In the genomic region with DNA sequence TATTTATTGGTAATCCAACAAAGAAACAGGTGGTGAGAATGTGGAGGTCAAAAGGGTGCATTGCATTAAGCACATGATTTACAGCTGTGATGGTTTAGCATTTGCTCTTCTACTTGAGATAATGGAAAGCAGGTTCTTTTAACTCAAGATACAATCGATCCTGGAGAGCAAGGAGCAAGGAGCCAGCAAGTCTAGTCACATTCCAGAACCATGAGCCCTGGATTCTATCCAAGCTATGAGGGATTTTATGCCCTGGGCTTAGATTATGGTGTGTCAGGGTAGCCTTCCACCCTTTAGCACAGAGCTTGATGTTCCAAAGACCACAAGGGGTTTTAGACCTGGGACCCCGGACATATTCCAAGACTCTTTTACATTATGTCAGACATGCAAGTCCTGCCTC, we compare ENCODE assay signal across 6 cellular contexts.
DNase-seq lines count a peak whose midpoint lies in the region; ATAC-seq and TF ChIP-seq lines count a peak whose summit lies in the region.
"Not testable (repeated sequence)": the region's sequence is repeated elsewhere in the genome, so short reads cannot be mapped to it uniquely, and the experiment has no call there.

No MANE protein-coding gene starts in this region.

- H3K4ac ChIP-seq in neuronal stem cell (ENCODE audit: low read length): not testable (repeated sequence)

- peak overlapping the region; percentile 67; the same call in 1 of the 2 replicates for H2AFZ ChIP-seq in GM23338
- H2AFZ ChIP-seq in hepatocyte: peak overlapping the region; percentile 25
- H2AFZ ChIP-seq in neuronal stem cell (ENCODE audit: low read length): peak overlapping the region; percentile 43

- not testable (repeated sequence) for H3K4me3 ChIP-seq in GM23338; hepatocyte; neuronal stem cell (ENCODE audit: low read length in 2 of 2)

- H4K91ac ChIP-seq in neuronal stem cell (ENCODE audit: low read depth, low read length, poor library complexity): not testable (repeated sequence)

- not testable (repeated sequence) for H3K9me3 Mint-ChIP-seq in GM23338

- not testable (repeated sequence) for H3K18ac ChIP-seq in neuronal stem cell (ENCODE audit: low read length)

- H3K36me3 ChIP-seq in GM23338 (ENCODE audit: insufficient read depth); hepatocyte (replicated peaks; ENCODE audit: insufficient read depth, low read depth); neuronal stem cell (replicated peaks in 1 of 2; ENCODE audit: control insufficient read depth in 2 of 2, insufficient read depth in 2 of 2, low read length in 2 of 2): not testable (repeated sequence)

- not testable (repeated sequence) for H2BK15ac ChIP-seq in neuronal stem cell (ENCODE audit: low read length)

- H3K27me3 Mint-ChIP-seq in GM23338 (ENCODE audit: insufficient read depth, low read depth, poor library complexity): not testable (repeated sequence)

- H3K4me1 Mint-ChIP-seq in GM23338: peaks cover 16% of the 10 kb centered on the region

- not testable (repeated sequence) for H4K8ac ChIP-seq in neuronal stem cell (ENCODE audit: low read depth, low read length)

- peaks cover 16% of the 10 kb centered on the region for H3K36me3 Mint-ChIP-seq in GM23338 (ENCODE audit: low read depth)

- not testable (repeated sequence) for H3K9me3 ChIP-seq in hepatocyte (ENCODE audit: low read depth); neuronal stem cell (replicated peaks in 1 of 2; ENCODE audit: control insufficient read depth in 2 of 2, insufficient read depth in 1 of 2, low read depth in 1 of 2, low read length in 2 of 2)

- H2BK5ac ChIP-seq in neuronal stem cell (ENCODE audit: low read length): not testable (repeated sequence)

- H3K27me3 ChIP-seq in GM23338 (ENCODE audit: insufficient read depth); hepatocyte; neuronal stem cell (ENCODE audit: control insufficient read depth in 3 of 3, insufficient read depth in 3 of 3, low read depth in 1 of 3, low read length in 3 of 3): not testable (repeated sequence)

- not testable (repeated sequence) for H3K23ac ChIP-seq in neuronal stem cell (ENCODE audit: low read depth, low read length, poor library complexity)

- not testable (repeated sequence) for H3K14ac ChIP-seq in neuronal stem cell (ENCODE audit: low read length)

- H3K27ac ChIP-seq in GM23338 (ENCODE audit: low read depth): not testable (repeated sequence)
- peak overlapping the region; percentile 77 for H3K27ac ChIP-seq in hepatocyte
- peak overlapping the region; percentile 43 for H3K27ac ChIP-seq in neuronal stem cell (replicated peaks; ENCODE audit: low read length)

- not testable (repeated sequence) for H2BK12ac ChIP-seq in neuronal stem cell (ENCODE audit: low read length)

- H3K79me1 ChIP-seq in neuronal stem cell (ENCODE audit: low read depth, low read length): not testable (repeated sequence)

- not testable (repeated sequence) for H3K9ac ChIP-seq in neuronal stem cell (ENCODE audit: low read depth, low read length, poor library complexity)

- H3K4me3 Mint-ChIP-seq in GM23338: not testable (repeated sequence)

- not testable (repeated sequence) for H3K27ac Mint-ChIP-seq in GM23338

- 32% methylated on average over 2 of the region's 2 CpGs for WGBS in hepatocyte (ENCODE audit: low lambda C conversion rate, missing lambda C conversion rate)
- WGBS in neuronal stem cell (ENCODE audit: extremely low coverage in 2 of 2, insufficient read length in 2 of 2, insufficient replicate concordance in 1 of 2), 2 donors: no CpG with 5 or more reads among the region's 2 CpGs

- H2BK120ac ChIP-seq in neuronal stem cell (ENCODE audit: low read depth, low read length): not testable (repeated sequence)

- DNase-seq in GM23338 (ENCODE audit: low spot score); hepatocyte (ENCODE audit: low spot score); neuronal stem cell (ENCODE audit: low spot score): not testable (repeated sequence)
- peak; percentile 25 for DNase-seq in NCI-H748 (lab: John Stamatoyannopoulos, UW; ENCODE audit: unreplicated experiment)
- DNase-seq in mucosa of gallbladder (ENCODE audit: low spot score): peak; percentile 13

- not testable (repeated sequence) for H3K9me2 ChIP-seq in GM23338 (ENCODE audit: insufficient read depth); hepatocyte (replicated peaks; ENCODE audit: insufficient read depth)

- H4K20me1 ChIP-seq in GM23338 (replicated peaks; ENCODE audit: insufficient read depth); hepatocyte (ENCODE audit: insufficient read depth, poor library complexity, severe bottlenecking): not testable (repeated sequence)

- ATAC-seq in GM23338, SK-N-SH treated with all-trans-retinoic acid at 6 μM for 48 hours: not testable (repeated sequence)

- H2AK5ac ChIP-seq in neuronal stem cell (ENCODE audit: low read depth, low read length): not testable (repeated sequence)

- TF ChIP-seq CTCF in GM23338 (conservative IDR thresholded peaks at IDR 0.05; ENCODE audit: low read depth in 2 of 2); hepatocyte (IDR thresholded peaks at IDR 0.05; ENCODE audit: poor library complexity): not testable (repeated sequence)

- H3K79me2 ChIP-seq in GM23338 (replicated peaks; ENCODE audit: insufficient read depth); hepatocyte: not testable (repeated sequence)

- H3K4me2 ChIP-seq in GM23338; hepatocyte; neuronal stem cell (ENCODE audit: insufficient read depth, low read length, poor library complexity, severe bottlenecking): not testable (repeated sequence)

- H3F3A ChIP-seq in GM23338 (replicated peaks; ENCODE audit: low read depth): not testable (repeated sequence)

- H3K4me1 ChIP-seq in GM23338 (ENCODE audit: insufficient read depth) (peaks cover 18% of the 10 kb centered on the region), hepatocyte (ENCODE audit: insufficient read depth) (peaks cover 16% of the 10 kb centered on the region)
- not testable (repeated sequence) for H3K4me1 ChIP-seq in neuronal stem cell (ENCODE audit: control insufficient read depth in 2 of 2, insufficient read depth in 1 of 2, low read depth in 1 of 2, low read length in 2 of 2)

TF ChIP-seq in SK-N-SH treated with all-trans-retinoic acid at 6 μM for 48 hours, 23 proteins besides CTCF, POLR2A, EP300 and RAD21:
- peak; percentile 32; the same call in 1 of the 2 replicates for TF ChIP-seq ISL1 (CRISPR knock-in tag; IDR thresholded peaks at IDR 0.05)
